In genomic region chr22:35315855-35316745, GRCh38 we compare ENCODE assay signal across 12 cellular contexts. TPM values are rescaled to one million over a fixed set of nuclear protein-coding genes. Genes with fewer than 3 reads are reported as not detected.
DNase-seq lines count a peak whose midpoint lies in the region; ATAC-seq and TF ChIP-seq lines count a peak whose summit lies in the region.
"Had no signal": no experiment of that assay in that cellular context is flagged by ENCODE, and none has a peak within 500 bp of the region (broad histone marks: within the 10 kb centered on the region; RNA-seq: fewer than 3 reads in every experiment).

No MANE protein-coding gene starts in this region.

- H3K36me3 ChIP-seq in prostate gland = peaks cover 0 to 4% of the 10 kb centered on the region in 2 donors

- intact Hi-C loops in prostate gland (cut with DNase I) = no loop called here

- no peak for ATAC-seq in HG03280 (IDR thresholded peaks at IDR 0.05; ENCODE audit: unreplicated experiment)

- peaks cover 17% of the 10 kb centered on the region for H3K4me1 ChIP-seq in prostate gland (replicated peaks)

- in situ Hi-C loops in ACHN (cut with HindIII; ENCODE audit: low pct_ligation_motif_present, low pct_unique_long_range_greater_than_20kb, low sequenced_read_pairs) = no loop called here

- H3K9me3 ChIP-seq in prostate gland = no peaks in the 10 kb centered on the region
- H3K9me3 ChIP-seq: esophagus muscularis mucosa, SK-N-SH had no signal

- TF ChIP-seq POLR2A in erythroblast (IDR thresholded peaks at IDR 0.05; ENCODE audit: low read length) (no peak), prostate gland (IDR thresholded peaks at IDR 0.05) (no peak)

- WGBS in prostate gland = 45% methylated on average over 27 of the region's 27 CpGs

- TF ChIP-seq CTCF in prostate gland (IDR thresholded peaks at IDR 0.05) = no peak

- DNase-seq in DMS79 (lab: John Stamatoyannopoulos, UW) (peak; percentile 21), NCI-H345 treated with DMSO at 0.1 percent for 48 hours (lab: John Stamatoyannopoulos, UW; ENCODE audit: unreplicated experiment) (peak; percentile 58), erythroblast (lab: John Stamatoyannopoulos, UW) (peak; percentile 28 to 34), prostate gland (ENCODE audit: low spot score) (peak; percentile 88), NOMO-1 (lab: John Stamatoyannopoulos, UW; ENCODE audit: unreplicated experiment in 2 of 2) (no peak), KG1 (lab: John Stamatoyannopoulos, UW) (no peak), ACHN (no peak)
- DNase-seq: activated CD4-positive, alpha-beta T cell treated with anti-CD3 and anti-CD28 coated beads, Interleukin-2, amount 50 U/mL, for 48 hours; SK-N-SH; stimulated activated CD8-positive, alpha-beta memory T cell treated with anti-CD3 and anti-CD28 coated beads, Interleukin-4, amount 100 ng/mL, for 48 hours had no signal

- H3K4me3 ChIP-seq in prostate gland = no peak overlapping the region
- H3K4me3 ChIP-seq: esophagus muscularis mucosa had no signal

- H3K27me3 ChIP-seq in prostate gland (replicated peaks; ENCODE audit: insufficient read depth) = no peaks in the 10 kb centered on the region
- H3K27me3 ChIP-seq: esophagus muscularis mucosa had no signal

- peak overlapping the region; percentile 66 to 67 for H3K27ac ChIP-seq in prostate gland
- H3K27ac ChIP-seq: esophagus muscularis mucosa had no signal

RNA-seq across cellular contexts. Expression of gene TOM1, which starts 16.4 kb away (rescaled TPM):
- 10 to 100 TPM; 65.6 to 68.6 TPM for total RNA-seq in prostate gland

RNA-seq across cellular contexts. Expression of gene HMGXB4, which starts 58.8 kb away (rescaled TPM):
- 10 to 100 TPM; 15.0 to 36.5 TPM for total RNA-seq in prostate gland

Comparison
In these comparisons a context has a peak if more than half of its experiments do, and no peak if none do; other contexts are left out.
1. DNase-seq: peak in DMS79 (single experiment), NCI-H345 treated with DMSO at 0.1 percent for 48 hours (single experiment), erythroblast (2 of 2) and prostate gland (single experiment); none in NOMO-1 (0 of 2), KG1 (single experiment) and ACHN (single experiment).